12 cellular contexts compared by ENCODE assay signal in the genomic region with DNA sequence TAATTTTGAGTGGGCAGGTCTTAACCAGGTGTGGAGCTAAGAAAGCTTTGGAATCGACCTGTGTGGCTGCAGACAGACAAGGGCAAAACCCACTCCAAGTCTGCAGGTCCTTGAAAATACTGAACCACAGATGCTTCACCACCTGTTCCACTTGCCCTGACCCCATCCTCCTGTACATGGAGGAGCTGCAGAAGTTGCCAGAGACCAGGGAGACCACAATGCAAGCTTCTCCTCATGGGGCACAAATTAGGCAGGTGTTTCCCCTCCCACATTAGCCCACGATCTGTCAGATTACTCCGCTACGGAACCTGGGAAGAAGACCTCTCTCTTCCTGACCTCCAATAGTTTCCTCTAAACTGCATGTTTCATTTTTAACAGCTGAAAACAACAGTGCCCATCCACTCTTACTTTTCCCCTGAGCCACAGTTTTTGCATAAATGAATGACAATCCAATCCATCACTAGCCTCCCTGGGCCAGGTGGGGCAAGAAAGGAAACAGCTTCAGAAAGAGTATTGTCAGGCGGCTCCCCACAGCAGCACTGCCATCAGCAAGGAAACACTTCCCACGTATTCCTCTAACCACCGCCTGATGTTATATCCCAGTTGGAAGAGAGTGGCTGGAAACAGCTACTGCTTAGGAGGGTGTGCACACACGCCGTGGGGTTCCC.
DNase-seq lines count a peak whose midpoint lies in the region; ATAC-seq and TF ChIP-seq lines count a peak whose summit lies in the region.
"Had no signal": no experiment of that assay in that cellular context is flagged by ENCODE, and none has a peak within 500 bp of the region (broad histone marks: within the 10 kb centered on the region; RNA-seq: fewer than 3 reads in every experiment).

No MANE protein-coding gene starts in this region.

- peak overlapping the region in 1 of 2 experiments; percentile 41; a peak in 3 of 5 replicates for H3K4me3 Mint-ChIP-seq in H9
- H3K4me3 Mint-ChIP-seq: T-helper 2 cell treated with Interferon-gamma antibody and Interleukin-4, amounts not matched to agents 5 μg/mL and 100 μg/mL, for 36 hours had no signal

- H4K91ac ChIP-seq in H9 (ENCODE audit: insufficient read length, low read depth, low read length): no peak overlapping the region

- H3K4me1 Mint-ChIP-seq in H9: peaks cover 20 to 25% of the 10 kb centered on the region in 2 experiments

- H3K18ac ChIP-seq in H9 (ENCODE audit: insufficient read length, low read depth, low read length): peak overlapping the region; percentile 39

- H2BK15ac ChIP-seq in H9 (ENCODE audit: low read depth, low read length): no peak overlapping the region

- H3K9me3 ChIP-seq in H9 (ENCODE audit: control insufficient read depth, low read depth, low read length) (no peaks in the 10 kb centered on the region), PC-9 (ENCODE audit: insufficient read depth, low read depth) (no peaks in the 10 kb centered on the region), gastrocnemius medialis (no peaks in the 10 kb centered on the region)
- H3K9me3 ChIP-seq: body of pancreas had no signal

- H2AK5ac ChIP-seq in H9 (ENCODE audit: insufficient read length, low read length): no peak overlapping the region

- intact Hi-C loops in PC-9 (cut with micrococcal nuclease; ENCODE audit: unreplicated experiment) (no loop called here), left cardiac atrium (cut with DNase I) (loop anchor here in 1 of 2 donors (10.0 kb wide), 1 partner anchor 111 kb away; no protein-coding TSS in a partner anchor), gastrocnemius medialis (cut with DNase I; ENCODE audit: low total_unique reads) (loop anchor here (2.0 to 5.0 kb wide), 3 partner anchors 15 to 488 kb away; partner anchors contain the start of genes RHEB and SMARCD3)

- no peak overlapping the region for H2BK12ac ChIP-seq in H9 (ENCODE audit: insufficient read length, low read depth, low read length)

- H4K5ac ChIP-seq in H9 (ENCODE audit: insufficient read length, low read depth, low read length): no peak overlapping the region

- H3K36me3 ChIP-seq in PC-9 (ENCODE audit: low read depth) (no peaks in the 10 kb centered on the region), gastrocnemius medialis (no peaks in the 10 kb centered on the region)

- no peak for TF ChIP-seq POLR2A in gastrocnemius medialis (IDR thresholded peaks at IDR 0.05)

- no peak overlapping the region for H2BK5ac ChIP-seq in H9 (ENCODE audit: insufficient read length, low read length)

- no peak for TF ChIP-seq CTCF in H9 (conservative IDR thresholded peaks at IDR 0.05)
- TF ChIP-seq CTCF in PC-9 (conservative IDR thresholded peaks at IDR 0.05): no peak
- TF ChIP-seq CTCF in gastrocnemius medialis (IDR thresholded peaks at IDR 0.05 in 4 of 5, conservative IDR thresholded peaks at IDR 0.05 in 1 of 5): no peak

- no peak overlapping the region for H3K23ac ChIP-seq in H9 (ENCODE audit: insufficient read length, low read depth, low read length)

- peaks cover 6 to 21% (median 8%) of the 10 kb centered on the region in 3 experiments for H3K36me3 Mint-ChIP-seq in H9 (ENCODE audit: insufficient read depth in 1 of 3, low read depth in 3 of 3)

- POLR2A ChIA-PET in PC-9 (lab: Charles Lee; ENCODE audit: unreplicated experiment): no interaction called here

- no peak overlapping the region for H3K56ac ChIP-seq in H9 (ENCODE audit: insufficient read length, low read depth, low read length)

- peaks cover 5% of the 10 kb centered on the region; the same call in 1 of the 2 replicates for H3K4me1 ChIP-seq in H9 (ENCODE audit: insufficient read depth, low read length)
- H3K4me1 ChIP-seq in PC-9 (replicated peaks; ENCODE audit: insufficient read depth): peaks cover 29% of the 10 kb centered on the region
- H3K4me1 ChIP-seq in gastrocnemius medialis: peaks cover 16 to 18% of the 10 kb centered on the region in 2 donors
- H3K4me1 ChIP-seq: body of pancreas had no signal

- no peak overlapping the region for H2BK20ac ChIP-seq in H9 (ENCODE audit: low read depth, low read length, poor library complexity, severe bottlenecking)

- H3K27ac Mint-ChIP-seq in H9: peak overlapping the region; percentile 5 to 64 (median 13); a peak in 1 of 7 replicates
- H3K27ac Mint-ChIP-seq: T-helper 2 cell treated with Interferon-gamma antibody and Interleukin-4, amounts not matched to agents 5 μg/mL and 100 μg/mL, for 36 hours had no signal

- CTCF ChIA-PET in PC-9 (lab: Charles Lee): interaction anchor here (0.6 kb wide), 1 partner anchor 165 kb away, joined by 4 read pairs; no protein-coding TSS in a partner anchor

- H3K27me3 ChIP-seq in H9 (ENCODE audit: insufficient read depth, low read length): no peaks in the 10 kb centered on the region
- H3K27me3 ChIP-seq in PC-9 (ENCODE audit: insufficient read depth, low read depth): no peaks in the 10 kb centered on the region
- no peaks in the 10 kb centered on the region for H3K27me3 ChIP-seq in gastrocnemius medialis
- H3K27me3 ChIP-seq: body of pancreas had no signal

- H3T11ph ChIP-seq in H9 (ENCODE audit: low read length): no peak overlapping the region

- H4K20me1 ChIP-seq in H9 (ENCODE audit: control insufficient read depth, insufficient read depth, insufficient read length) (no peaks in the 10 kb centered on the region), PC-9 (ENCODE audit: insufficient read depth) (no peaks in the 10 kb centered on the region)

- peak overlapping the region; percentile 18 for H3K4me2 ChIP-seq in H9 (ENCODE audit: insufficient read depth, insufficient read length, low read length)
- peak overlapping the region; percentile 77 for H3K4me2 ChIP-seq in PC-9

- H2AFZ ChIP-seq in H9 (ENCODE audit: low read length): no peak overlapping the region
- no peak overlapping the region for H2AFZ ChIP-seq in PC-9

- H3F3A ChIP-seq in PC-9 (ENCODE audit: insufficient read depth, low read depth): peaks cover 19% of the 10 kb centered on the region

- WGBS in H9 (ENCODE audit: extremely low coverage, insufficient read length, low lambda C conversion rate): no CpG with 5 or more reads among the region's 9 CpGs

- in situ Hi-C loops in gastrocnemius medialis (cut with MboI; ENCODE audit: low sequenced_read_pairs in 4 of 4): loop anchor here in 1 of 4 donors (25.0 kb wide), 1 partner anchor 273 kb away; no protein-coding TSS in a partner anchor

- no peak overlapping the region for H3K4ac ChIP-seq in H9 (ENCODE audit: low read depth, low read length)

- H3K23me2 ChIP-seq in H9 (ENCODE audit: insufficient read length, low read depth, low read length, poor library complexity, severe bottlenecking): no peaks in the 10 kb centered on the region

- H3K79me1 ChIP-seq in H9 (ENCODE audit: insufficient read depth, low read depth, low read length, poor library complexity, severe bottlenecking): no peaks in the 10 kb centered on the region

- no TSS peak for BruUV-seq in PC-9 (replicated peaks; lab: Mats Ljungman, UMichigan)

- ATAC-seq in left cardiac atrium: peak; percentile 4 to 17
- ATAC-seq in gastrocnemius medialis: peak in 1 of 2 donors; percentile 5
- ATAC-seq in esophagus mucosa: no peak

- DNase-seq in H9 (no peak), PC-9 (peak in 1 of 2 experiments; percentile 32), left cardiac atrium (no peak), gastrocnemius medialis (no peak), NCI-H82 (lab: John Stamatoyannopoulos, UW) (no peak)
- DNase-seq in stimulated activated CD4-positive, alpha-beta T cell treated with anti-CD3 and anti-CD28 coated beads, Interleukin-4, amount 100 ng/mL, for 1 hour: no peak
- no peak for DNase-seq in activated CD4-positive, alpha-beta T cell treated with anti-CD3 and anti-CD28 coated beads, Interleukin-2, amount 50 U/mL, for 4 hours
- DNase-seq: body of pancreas; KBM-7; NK-92 treated with Interleukin-12 subunit alpha and Interleukin-12 subunit beta, amount 100 ng/mL, for 24 hours had no signal

- H2BK120ac ChIP-seq in H9 (ENCODE audit: low read depth, low read length, poor library complexity, severe bottlenecking): no peak overlapping the region

- peaks cover 5% of the 10 kb centered on the region for H3K27me3 Mint-ChIP-seq in H9 (ENCODE audit: low read depth)

- no peak overlapping the region for H4K8ac ChIP-seq in H9 (replicated peaks; ENCODE audit: insufficient read length, low read depth, low read length)

- no peaks in the 10 kb centered on the region for H3K79me2 ChIP-seq in H9 (ENCODE audit: insufficient read depth, low read length)
- H3K79me2 ChIP-seq in PC-9 (ENCODE audit: low read depth): no peaks in the 10 kb centered on the region

- H3K9me2 ChIP-seq in PC-9 (ENCODE audit: insufficient read depth): no peaks in the 10 kb centered on the region

- H3K9me3 Mint-ChIP-seq in H9: peaks cover 14% of the 10 kb centered on the region in 2 experiments
- H3K9me3 Mint-ChIP-seq: T-helper 2 cell treated with Interferon-gamma antibody and Interleukin-4, amounts not matched to agents 5 μg/mL and 100 μg/mL, for 36 hours had no signal

- H3K4me3 ChIP-seq in PC-9 (no peak overlapping the region), gastrocnemius medialis (peak overlapping the region; percentile 43 to 48 (median 48))
- H3K4me3 ChIP-seq: body of pancreas had no signal

- H3K9ac ChIP-seq in H9 (ENCODE audit: extremely low read depth, insufficient read length, low read length): no peak overlapping the region

- H3K14ac ChIP-seq in H9 (ENCODE audit: insufficient read depth, low read length): no peak overlapping the region

- H3K27ac ChIP-seq in H9 (ENCODE audit: insufficient read length, low read depth, low read length) (no peak overlapping the region), PC-9 (no peak overlapping the region), gastrocnemius medialis (peak overlapping the region; percentile 74 to 91 (median 88))

Comparison
In these comparisons a context has a peak if more than half of its experiments do, and no peak if none do; other contexts are left out.
1. H3K27ac ChIP-seq: peak in gastrocnemius medialis (4 of 4); none in H9 (single experiment) and PC-9 (single experiment).